ENCODE assay signal across 24 cellular contexts in the genomic region with DNA sequence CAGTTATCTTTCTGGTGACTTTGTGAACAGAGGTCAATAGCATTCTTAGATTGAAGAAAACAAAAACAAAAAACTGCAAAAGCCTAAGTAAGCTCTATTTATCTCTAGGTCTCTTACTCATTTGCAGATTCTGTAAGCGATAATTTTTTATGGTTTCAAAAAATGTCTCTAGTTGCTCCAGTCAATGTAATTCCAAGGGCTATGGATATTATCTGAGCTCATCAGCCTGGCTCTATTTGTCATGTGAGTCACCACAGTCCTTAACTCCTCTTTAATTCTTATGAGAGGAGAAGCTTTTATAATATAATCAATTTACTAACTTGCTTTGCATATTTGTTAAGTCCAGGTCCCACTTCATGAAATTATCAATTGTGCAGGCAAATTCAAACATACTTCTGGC.
DNase-seq lines count a peak whose midpoint lies in the region; ATAC-seq and TF ChIP-seq lines count a peak whose summit lies in the region.
"Had no signal": no experiment of that assay in that cellular context is flagged by ENCODE, and none has a peak within 500 bp of the region (broad histone marks: within the 10 kb centered on the region; RNA-seq: fewer than 3 reads in every experiment).

No MANE protein-coding gene starts in this region.

- intact Hi-C loops in right cardiac atrium (cut with DNase I) = no loop called here

- no peaks in the 10 kb centered on the region for H3K27me3 ChIP-seq in right cardiac atrium (ENCODE audit: control insufficient read depth, insufficient read depth)

- H3K27me3 Mint-ChIP-seq in HFFc6 (ENCODE audit: insufficient read depth) = no peaks in the 10 kb centered on the region
- H3K27me3 Mint-ChIP-seq: B cell had no signal

- H3K4me3 ChIP-seq in fibroblast of villous mesenchyme (ENCODE audit: low read depth, low read length) (no peak overlapping the region), right cardiac atrium (ENCODE audit: low read length) (no peak overlapping the region)
- H3K4me3 ChIP-seq: GM23248 had no signal

- peak; percentile 19 for DNase-seq in A172 (ENCODE audit: low spot score)
- peak; percentile 50 for DNase-seq in M059J (ENCODE audit: low read depth)
- DNase-seq in fibroblast of villous mesenchyme (ENCODE audit: low read depth) = peak; percentile 5
- DNase-seq in right cardiac atrium = no peak
- DNase-seq in activated T-cell treated with anti-CD3 and anti-CD28 coated beads, Interleukin-2, amount 50 U/mL, for 1 hour = no peak
- no peak for DNase-seq in HFFc6
- DNase-seq: 8988T, COR-L47, DMS 273 treated with DMSO at 0.1 percent for 48 hours, GF-D8, GM23248, KG1, NCI-H1048, NCI-H1436, NCI-H2029 treated with DMSO at 0.1 percent for 48 hours, NCI-H2171, NCI-H446, NCI-H69, RPMI8226 had no signal

- H3K4me1 Mint-ChIP-seq in HFFc6 (ENCODE audit: low read depth) = no peaks in the 10 kb centered on the region
- H3K4me1 Mint-ChIP-seq: B cell had no signal

- WGBS in right cardiac atrium = 96% methylated on average over 1 of the region's 1 CpG

- H3K9me3 ChIP-seq in right cardiac atrium (ENCODE audit: control insufficient read depth, low read length) = no peaks in the 10 kb centered on the region

- peak; percentile 69 for ATAC-seq in SK-N-SH treated with all-trans-retinoic acid at 6 μM for 48 hours
- ATAC-seq in right cardiac atrium = no peak
- no peak for ATAC-seq in HG03521 (IDR thresholded peaks at IDR 0.05; ENCODE audit: unreplicated experiment)
- ATAC-seq: HCT116, HepG2 had no signal

- H3K4me3 Mint-ChIP-seq in HFFc6 = no peak overlapping the region
- H3K4me3 Mint-ChIP-seq: B cell had no signal

- H3K27ac ChIP-seq in right cardiac atrium (ENCODE audit: low read length) = no peak overlapping the region
- H3K27ac ChIP-seq: GM23248 had no signal

- H3K36me3 Mint-ChIP-seq in HFFc6 (ENCODE audit: low read depth) = no peaks in the 10 kb centered on the region; the same call in 1 of the 2 replicates

- no peaks in the 10 kb centered on the region for H3K4me1 ChIP-seq in right cardiac atrium (ENCODE audit: control insufficient read depth, insufficient read depth, low read length)

- TF ChIP-seq CTCF in fibroblast of villous mesenchyme (IDR thresholded peaks at IDR 0.05; ENCODE audit: insufficient read depth, low read depth, low read length) (no peak), HFFc6 (IDR thresholded peaks at IDR 0.05) (no peak)

- H3K9me3 Mint-ChIP-seq in HFFc6 = peaks cover 28% of the 10 kb centered on the region

- no peak overlapping the region for H3K27ac Mint-ChIP-seq in HFFc6
- H3K27ac Mint-ChIP-seq: B cell had no signal

TF ChIP-seq in SK-N-SH treated with all-trans-retinoic acid at 6 μM for 48 hours, 23 proteins besides CTCF, POLR2A, EP300 and RAD21:
- TF ChIP-seq, protein P1, sequence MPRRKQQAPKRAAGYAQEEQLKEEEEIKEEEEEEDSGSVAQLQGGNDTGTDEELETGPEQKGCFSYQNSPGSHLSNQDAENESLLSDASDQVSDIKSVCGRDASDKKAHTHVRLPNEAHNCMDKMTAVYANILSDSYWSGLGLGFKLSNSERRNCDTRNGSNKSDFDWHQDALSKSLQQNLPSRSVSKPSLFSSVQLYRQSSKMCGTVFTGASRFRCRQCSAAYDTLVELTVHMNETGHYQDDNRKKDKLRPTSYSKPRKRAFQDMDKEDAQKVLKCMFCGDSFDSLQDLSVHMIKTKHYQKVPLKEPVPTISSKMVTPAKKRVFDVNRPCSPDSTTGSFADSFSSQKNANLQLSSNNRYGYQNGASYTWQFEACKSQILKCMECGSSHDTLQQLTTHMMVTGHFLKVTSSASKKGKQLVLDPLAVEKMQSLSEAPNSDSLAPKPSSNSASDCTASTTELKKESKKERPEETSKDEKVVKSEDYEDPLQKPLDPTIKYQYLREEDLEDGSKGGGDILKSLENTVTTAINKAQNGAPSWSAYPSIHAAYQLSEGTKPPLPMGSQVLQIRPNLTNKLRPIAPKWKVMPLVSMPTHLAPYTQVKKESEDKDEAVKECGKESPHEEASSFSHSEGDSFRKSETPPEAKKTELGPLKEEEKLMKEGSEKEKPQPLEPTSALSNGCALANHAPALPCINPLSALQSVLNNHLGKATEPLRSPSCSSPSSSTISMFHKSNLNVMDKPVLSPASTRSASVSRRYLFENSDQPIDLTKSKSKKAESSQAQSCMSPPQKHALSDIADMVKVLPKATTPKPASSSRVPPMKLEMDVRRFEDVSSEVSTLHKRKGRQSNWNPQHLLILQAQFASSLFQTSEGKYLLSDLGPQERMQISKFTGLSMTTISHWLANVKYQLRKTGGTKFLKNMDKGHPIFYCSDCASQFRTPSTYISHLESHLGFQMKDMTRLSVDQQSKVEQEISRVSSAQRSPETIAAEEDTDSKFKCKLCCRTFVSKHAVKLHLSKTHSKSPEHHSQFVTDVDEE (CRISPR knock-in tag; IDR thresholded peaks at IDR 0.05) = no peak
- TF ChIP-seq ISL1 (CRISPR knock-in tag; IDR thresholded peaks at IDR 0.05) = no peak
- TF ChIP-seq OSR1 (CRISPR knock-in tag; IDR thresholded peaks at IDR 0.05) = no peak
- no peak for TF ChIP-seq TCF4 (CRISPR knock-in tag; IDR thresholded peaks at IDR 0.05; ENCODE audit: borderline replicate concordance)
- TF ChIP-seq ZFP3 (CRISPR knock-in tag; IDR thresholded peaks at IDR 0.05) = no peak
- no peak for TF ChIP-seq ZFP30 (CRISPR knock-in tag; IDR thresholded peaks at IDR 0.05)
- TF ChIP-seq, protein P2, sequence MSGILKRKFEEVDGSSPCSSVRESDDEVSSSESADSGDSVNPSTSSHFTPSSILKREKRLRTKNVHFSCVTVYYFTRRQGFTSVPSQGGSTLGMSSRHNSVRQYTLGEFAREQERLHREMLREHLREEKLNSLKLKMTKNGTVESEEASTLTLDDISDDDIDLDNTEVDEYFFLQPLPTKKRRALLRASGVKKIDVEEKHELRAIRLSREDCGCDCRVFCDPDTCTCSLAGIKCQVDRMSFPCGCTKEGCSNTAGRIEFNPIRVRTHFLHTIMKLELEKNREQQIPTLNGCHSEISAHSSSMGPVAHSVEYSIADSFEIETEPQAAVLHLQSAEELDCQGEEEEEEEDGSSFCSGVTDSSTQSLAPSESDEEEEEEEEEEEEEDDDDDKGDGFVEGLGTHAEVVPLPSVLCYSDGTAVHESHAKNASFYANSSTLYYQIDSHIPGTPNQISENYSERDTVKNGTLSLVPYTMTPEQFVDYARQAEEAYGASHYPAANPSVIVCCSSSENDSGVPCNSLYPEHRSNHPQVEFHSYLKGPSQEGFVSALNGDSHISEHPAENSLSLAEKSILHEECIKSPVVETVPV (CRISPR knock-in tag; IDR thresholded peaks at IDR 0.05) = no peak
- TF ChIP-seq TOX (CRISPR knock-in tag; IDR thresholded peaks at IDR 0.05; ENCODE audit: borderline replicate concordance) = no peak
- TF ChIP-seq, protein P3, sequence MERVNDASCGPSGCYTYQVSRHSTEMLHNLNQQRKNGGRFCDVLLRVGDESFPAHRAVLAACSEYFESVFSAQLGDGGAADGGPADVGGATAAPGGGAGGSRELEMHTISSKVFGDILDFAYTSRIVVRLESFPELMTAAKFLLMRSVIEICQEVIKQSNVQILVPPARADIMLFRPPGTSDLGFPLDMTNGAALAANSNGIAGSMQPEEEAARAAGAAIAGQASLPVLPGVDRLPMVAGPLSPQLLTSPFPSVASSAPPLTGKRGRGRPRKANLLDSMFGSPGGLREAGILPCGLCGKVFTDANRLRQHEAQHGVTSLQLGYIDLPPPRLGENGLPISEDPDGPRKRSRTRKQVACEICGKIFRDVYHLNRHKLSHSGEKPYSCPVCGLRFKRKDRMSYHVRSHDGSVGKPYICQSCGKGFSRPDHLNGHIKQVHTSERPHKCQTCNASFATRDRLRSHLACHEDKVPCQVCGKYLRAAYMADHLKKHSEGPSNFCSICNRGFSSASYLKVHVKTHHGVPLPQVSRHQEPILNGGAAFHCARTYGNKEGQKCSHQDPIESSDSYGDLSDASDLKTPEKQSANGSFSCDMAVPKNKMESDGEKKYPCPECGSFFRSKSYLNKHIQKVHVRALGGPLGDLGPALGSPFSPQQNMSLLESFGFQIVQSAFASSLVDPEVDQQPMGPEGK (CRISPR knock-in tag; IDR thresholded peaks at IDR 0.05; ENCODE audit: borderline replicate concordance) = no peak
- TF ChIP-seq, protein P4, sequence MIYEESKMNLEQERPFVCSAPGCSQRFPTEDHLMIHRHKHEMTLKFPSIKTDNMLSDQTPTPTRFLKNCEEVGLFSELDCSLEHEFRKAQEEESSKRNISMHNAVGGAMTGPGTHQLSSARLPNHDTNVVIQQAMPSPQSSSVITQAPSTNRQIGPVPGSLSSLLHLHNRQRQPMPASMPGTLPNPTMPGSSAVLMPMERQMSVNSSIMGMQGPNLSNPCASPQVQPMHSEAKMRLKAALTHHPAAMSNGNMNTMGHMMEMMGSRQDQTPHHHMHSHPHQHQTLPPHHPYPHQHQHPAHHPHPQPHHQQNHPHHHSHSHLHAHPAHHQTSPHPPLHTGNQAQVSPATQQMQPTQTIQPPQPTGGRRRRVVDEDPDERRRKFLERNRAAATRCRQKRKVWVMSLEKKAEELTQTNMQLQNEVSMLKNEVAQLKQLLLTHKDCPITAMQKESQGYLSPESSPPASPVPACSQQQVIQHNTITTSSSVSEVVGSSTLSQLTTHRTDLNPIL (CRISPR knock-in tag; IDR thresholded peaks at IDR 0.05; ENCODE audit: low read depth) = no peak

Comparison
In these comparisons a context has a peak if more than half of its experiments do, and no peak if none do; other contexts are left out.
1. DNase-seq: peak in A172 (single experiment), M059J (single experiment) and fibroblast of villous mesenchyme (single experiment); none in right cardiac atrium (0 of 3), activated T-cell treated with anti-CD3 and anti-CD28 coated beads, Interleukin-2, amount 50 U/mL, for 1 hour (single experiment) and HFFc6 (single experiment).